1 cellular context compared by ENCODE assay signal in genomic region chr1:12124693-12125421, GRCh38.
A peak's percentile ranks its signal among the peaks of the same experiment; 100 is the strongest.
TF ChIP-seq lines count a peak whose summit lies in the region.

No MANE protein-coding gene starts in this region.

TF ChIP-seq in K562, 482 proteins besides CTCF, POLR2A, EP300 and RAD21 (continued from another document):
- TF ChIP-seq ARID1B (IDR thresholded peaks at IDR 0.05) = peak; percentile 18; the same call in 1 of the 2 replicates
- no peak for TF ChIP-seq ZNF449 (CRISPR knock-in tag; IDR thresholded peaks at IDR 0.05)
- no peak for TF ChIP-seq NRF1 (conservative IDR thresholded peaks at IDR 0.05 in 1 of 2, IDR thresholded peaks at IDR 0.05 in 1 of 2)
- TF ChIP-seq SRSF9 (IDR thresholded peaks at IDR 0.05; ENCODE audit: borderline replicate concordance, low read depth, low read length) = no peak
- 0 out of 2 replicates have a peak, but pooled peaks have one; percentile 50 for TF ChIP-seq HDGF (IDR thresholded peaks at IDR 0.05)
- no peak; the same call in 1 of the 2 replicates for TF ChIP-seq TFAP4 (CRISPR knock-in tag; IDR thresholded peaks at IDR 0.05; ENCODE audit: borderline replicate concordance)
- no peak for TF ChIP-seq THRA (IDR thresholded peaks at IDR 0.05)
- TF ChIP-seq ELK1 (CRISPR knock-in tag; IDR thresholded peaks at IDR 0.05) = no peak
- TF ChIP-seq ZNF512 (tag; IDR thresholded peaks at IDR 0.05) = no peak
- TF ChIP-seq PHF8 (IDR thresholded peaks at IDR 0.05; ENCODE audit: borderline replicate concordance, low read length) = no peak
- no peak for TF ChIP-seq WHSC1 (IDR thresholded peaks at IDR 0.05; ENCODE audit: low read length)
- no peak for TF ChIP-seq CSDE1 (IDR thresholded peaks at IDR 0.05)
TF ChIP-seq in K562: peak in this region for 52.
